In the genomic region with DNA sequence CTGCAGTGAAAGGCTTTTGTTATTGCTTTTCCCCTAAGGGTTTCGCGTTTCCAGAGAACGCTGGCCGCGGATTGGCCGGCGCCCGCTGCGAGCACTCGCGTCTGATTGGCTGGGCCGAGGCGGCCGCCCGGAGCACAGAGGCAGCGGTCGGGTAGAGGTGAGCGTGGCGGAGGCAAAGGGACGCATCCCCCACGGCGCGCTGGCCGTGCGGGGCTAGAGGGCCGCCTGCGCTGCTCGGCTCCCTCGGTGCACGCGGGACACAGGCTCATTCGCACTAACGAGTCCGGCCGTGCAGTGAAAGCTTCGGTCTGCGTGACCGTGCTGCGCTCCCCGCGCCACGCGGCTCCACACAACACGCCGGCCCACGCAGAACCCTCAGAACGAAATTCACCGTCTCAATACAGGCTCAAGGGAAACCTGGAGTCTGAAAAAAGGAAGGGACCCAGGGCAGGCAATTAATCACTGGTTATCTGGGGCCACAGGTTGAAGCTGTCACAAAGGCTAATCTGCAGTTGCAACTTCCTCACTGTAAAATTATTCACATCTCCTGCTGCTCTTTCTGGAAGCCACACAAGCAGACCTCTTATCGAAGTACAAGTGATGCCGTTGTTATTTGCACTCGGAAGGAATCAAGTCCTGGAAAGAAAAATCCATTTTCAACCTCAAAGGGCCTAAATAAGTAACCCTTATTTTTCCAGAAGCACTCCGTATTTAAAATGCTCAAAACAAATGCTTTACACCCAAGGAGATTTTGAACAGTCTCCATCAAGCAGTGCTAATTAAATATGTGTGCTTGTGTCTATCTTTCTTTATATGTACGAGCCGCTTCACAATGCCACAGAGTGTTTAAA, we compare ENCODE assay signal across 1 cellular context.
A peak's percentile ranks its signal among the peaks of the same experiment; 100 is the strongest.
TF ChIP-seq lines count a peak whose summit lies in the region.

No MANE protein-coding gene starts in this region.

TF ChIP-seq in HepG2, 621 proteins besides CTCF, POLR2A, EP300 and RAD21 (continued from another document and continues in another):
- TF ChIP-seq, protein P1, sequence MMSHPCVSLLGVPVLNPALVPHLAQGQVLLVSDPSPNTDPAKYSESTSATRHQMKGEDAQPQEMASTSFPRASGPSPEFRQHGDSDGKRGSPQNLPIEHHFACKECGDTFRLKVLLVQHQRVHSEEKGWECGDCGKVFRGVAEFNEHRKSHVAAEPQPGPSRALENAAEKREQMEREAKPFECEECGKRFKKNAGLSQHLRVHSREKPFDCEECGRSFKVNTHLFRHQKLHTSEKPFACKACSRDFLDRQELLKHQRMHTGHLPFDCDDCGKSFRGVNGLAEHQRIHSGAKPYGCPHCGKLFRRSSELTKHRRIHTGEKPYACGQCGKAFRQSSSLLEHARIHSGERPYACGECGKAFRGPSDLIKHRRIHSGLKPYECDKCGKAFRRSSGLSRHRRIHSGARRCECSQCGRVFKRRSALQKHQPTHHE (CRISPR knock-in tag; IDR thresholded peaks at IDR 0.05; ENCODE audit: borderline replicate concordance), result no peak; the same call in 1 of the 2 replicates
- peak; percentile 45 for TF ChIP-seq JARID2 (CRISPR knock-in tag; IDR thresholded peaks at IDR 0.05; ENCODE audit: insufficient replicate concordance)
- TF ChIP-seq TOE1 (CRISPR knock-in tag; IDR thresholded peaks at IDR 0.05), result no peak
- TF ChIP-seq ZNF7 (CRISPR knock-in tag; IDR thresholded peaks at IDR 0.05), result no peak
- TF ChIP-seq RFXAP (CRISPR knock-in tag; IDR thresholded peaks at IDR 0.05; ENCODE audit: borderline replicate concordance), result peak; percentile 68; the same call in 1 of the 2 replicates
- TF ChIP-seq ZBTB7B (CRISPR knock-in tag; IDR thresholded peaks at IDR 0.05), result no peak
- TF ChIP-seq, protein P2, sequence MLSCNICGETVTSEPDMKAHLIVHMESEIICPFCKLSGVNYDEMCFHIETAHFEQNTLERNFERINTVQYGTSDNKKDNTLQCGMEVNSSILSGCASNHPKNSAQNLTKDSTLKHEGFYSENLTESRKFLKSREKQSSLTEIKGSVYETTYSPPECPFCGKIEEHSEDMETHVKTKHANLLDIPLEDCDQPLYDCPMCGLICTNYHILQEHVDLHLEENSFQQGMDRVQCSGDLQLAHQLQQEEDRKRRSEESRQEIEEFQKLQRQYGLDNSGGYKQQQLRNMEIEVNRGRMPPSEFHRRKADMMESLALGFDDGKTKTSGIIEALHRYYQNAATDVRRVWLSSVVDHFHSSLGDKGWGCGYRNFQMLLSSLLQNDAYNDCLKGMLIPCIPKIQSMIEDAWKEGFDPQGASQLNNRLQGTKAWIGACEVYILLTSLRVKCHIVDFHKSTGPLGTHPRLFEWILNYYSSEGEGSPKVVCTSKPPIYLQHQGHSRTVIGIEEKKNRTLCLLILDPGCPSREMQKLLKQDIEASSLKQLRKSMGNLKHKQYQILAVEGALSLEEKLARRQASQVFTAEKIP (CRISPR knock-in tag; IDR thresholded peaks at IDR 0.05; ENCODE audit: borderline replicate concordance), result no peak
- peak; percentile 65; the same call in 1 of the 2 replicates for TF ChIP-seq ZNF274 (CRISPR knock-in tag; IDR thresholded peaks at IDR 0.05)
- no peak for TF ChIP-seq ZNF781 (CRISPR knock-in tag; IDR thresholded peaks at IDR 0.05; ENCODE audit: borderline replicate concordance, not compliant biosample characterization)
- no peak for TF ChIP-seq ZNF256 (CRISPR knock-in tag; conservative IDR thresholded peaks at IDR 0.05)
- TF ChIP-seq SNAPC2 (CRISPR knock-in tag; IDR thresholded peaks at IDR 0.05), result no peak
- no peak for TF ChIP-seq ONECUT2 (CRISPR knock-in tag; IDR thresholded peaks at IDR 0.05)
- no peak for TF ChIP-seq HOXA9 (CRISPR knock-in tag; IDR thresholded peaks at IDR 0.05; ENCODE audit: borderline replicate concordance)
- TF ChIP-seq FLYWCH1 (CRISPR knock-in tag; IDR thresholded peaks at IDR 0.05), result no peak
- TF ChIP-seq, protein P3, sequence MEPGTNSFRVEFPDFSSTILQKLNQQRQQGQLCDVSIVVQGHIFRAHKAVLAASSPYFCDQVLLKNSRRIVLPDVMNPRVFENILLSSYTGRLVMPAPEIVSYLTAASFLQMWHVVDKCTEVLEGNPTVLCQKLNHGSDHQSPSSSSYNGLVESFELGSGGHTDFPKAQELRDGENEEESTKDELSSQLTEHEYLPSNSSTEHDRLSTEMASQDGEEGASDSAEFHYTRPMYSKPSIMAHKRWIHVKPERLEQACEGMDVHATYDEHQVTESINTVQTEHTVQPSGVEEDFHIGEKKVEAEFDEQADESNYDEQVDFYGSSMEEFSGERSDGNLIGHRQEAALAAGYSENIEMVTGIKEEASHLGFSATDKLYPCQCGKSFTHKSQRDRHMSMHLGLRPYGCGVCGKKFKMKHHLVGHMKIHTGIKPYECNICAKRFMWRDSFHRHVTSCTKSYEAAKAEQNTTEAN (CRISPR knock-in tag; conservative IDR thresholded peaks at IDR 0.05), result no peak
- peak; percentile 71; the same call in 1 of the 2 replicates for TF ChIP-seq SRY (CRISPR knock-in tag; IDR thresholded peaks at IDR 0.05)
- no peak for TF ChIP-seq PCBP1 (IDR thresholded peaks at IDR 0.05; ENCODE audit: borderline replicate concordance, low read depth, low read length)
- TF ChIP-seq ZNF10 (CRISPR knock-in tag; IDR thresholded peaks at IDR 0.05; ENCODE audit: borderline replicate concordance, low read depth), result no peak
- no peak for TF ChIP-seq ZNF510 (CRISPR knock-in tag; IDR thresholded peaks at IDR 0.05; ENCODE audit: low read depth)
- TF ChIP-seq MEIS2 (CRISPR knock-in tag; IDR thresholded peaks at IDR 0.05), result peak; percentile 25; the same call in 1 of the 2 replicates
- no peak for TF ChIP-seq FIP1L1 (IDR thresholded peaks at IDR 0.05; ENCODE audit: borderline replicate concordance, insufficient read depth, low read depth, low read length)
- no peak for TF ChIP-seq YEATS2 (CRISPR knock-in tag; IDR thresholded peaks at IDR 0.05; ENCODE audit: borderline replicate concordance)
- TF ChIP-seq, protein P4, sequence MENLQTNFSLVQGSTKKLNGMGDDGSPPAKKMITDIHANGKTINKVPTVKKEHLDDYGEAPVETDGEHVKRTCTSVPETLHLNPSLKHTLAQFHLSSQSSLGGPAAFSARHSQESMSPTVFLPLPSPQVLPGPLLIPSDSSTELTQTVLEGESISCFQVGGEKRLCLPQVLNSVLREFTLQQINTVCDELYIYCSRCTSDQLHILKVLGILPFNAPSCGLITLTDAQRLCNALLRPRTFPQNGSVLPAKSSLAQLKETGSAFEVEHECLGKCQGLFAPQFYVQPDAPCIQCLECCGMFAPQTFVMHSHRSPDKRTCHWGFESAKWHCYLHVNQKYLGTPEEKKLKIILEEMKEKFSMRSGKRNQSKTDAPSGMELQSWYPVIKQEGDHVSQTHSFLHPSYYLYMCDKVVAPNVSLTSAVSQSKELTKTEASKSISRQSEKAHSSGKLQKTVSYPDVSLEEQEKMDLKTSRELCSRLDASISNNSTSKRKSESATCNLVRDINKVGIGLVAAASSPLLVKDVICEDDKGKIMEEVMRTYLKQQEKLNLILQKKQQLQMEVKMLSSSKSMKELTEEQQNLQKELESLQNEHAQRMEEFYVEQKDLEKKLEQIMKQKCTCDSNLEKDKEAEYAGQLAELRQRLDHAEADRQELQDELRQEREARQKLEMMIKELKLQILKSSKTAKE (CRISPR knock-in tag; IDR thresholded peaks at IDR 0.05; ENCODE audit: borderline replicate concordance), result no peak
- TF ChIP-seq, protein P5, sequence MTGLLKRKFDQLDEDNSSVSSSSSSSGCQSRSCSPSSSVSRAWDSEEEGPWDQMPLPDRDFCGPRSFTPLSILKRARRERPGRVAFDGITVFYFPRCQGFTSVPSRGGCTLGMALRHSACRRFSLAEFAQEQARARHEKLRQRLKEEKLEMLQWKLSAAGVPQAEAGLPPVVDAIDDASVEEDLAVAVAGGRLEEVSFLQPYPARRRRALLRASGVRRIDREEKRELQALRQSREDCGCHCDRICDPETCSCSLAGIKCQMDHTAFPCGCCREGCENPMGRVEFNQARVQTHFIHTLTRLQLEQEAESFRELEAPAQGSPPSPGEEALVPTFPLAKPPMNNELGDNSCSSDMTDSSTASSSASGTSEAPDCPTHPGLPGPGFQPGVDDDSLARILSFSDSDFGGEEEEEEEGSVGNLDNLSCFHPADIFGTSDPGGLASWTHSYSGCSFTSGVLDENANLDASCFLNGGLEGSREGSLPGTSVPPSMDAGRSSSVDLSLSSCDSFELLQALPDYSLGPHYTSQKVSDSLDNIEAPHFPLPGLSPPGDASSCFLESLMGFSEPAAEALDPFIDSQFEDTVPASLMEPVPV (CRISPR knock-in tag; IDR thresholded peaks at IDR 0.05), result no peak
- TF ChIP-seq FOXP1 (IDR thresholded peaks at IDR 0.05), result no peak
- no peak for TF ChIP-seq FOXP1 (CRISPR knock-in tag; IDR thresholded peaks at IDR 0.05)
- TF ChIP-seq, protein P6, sequence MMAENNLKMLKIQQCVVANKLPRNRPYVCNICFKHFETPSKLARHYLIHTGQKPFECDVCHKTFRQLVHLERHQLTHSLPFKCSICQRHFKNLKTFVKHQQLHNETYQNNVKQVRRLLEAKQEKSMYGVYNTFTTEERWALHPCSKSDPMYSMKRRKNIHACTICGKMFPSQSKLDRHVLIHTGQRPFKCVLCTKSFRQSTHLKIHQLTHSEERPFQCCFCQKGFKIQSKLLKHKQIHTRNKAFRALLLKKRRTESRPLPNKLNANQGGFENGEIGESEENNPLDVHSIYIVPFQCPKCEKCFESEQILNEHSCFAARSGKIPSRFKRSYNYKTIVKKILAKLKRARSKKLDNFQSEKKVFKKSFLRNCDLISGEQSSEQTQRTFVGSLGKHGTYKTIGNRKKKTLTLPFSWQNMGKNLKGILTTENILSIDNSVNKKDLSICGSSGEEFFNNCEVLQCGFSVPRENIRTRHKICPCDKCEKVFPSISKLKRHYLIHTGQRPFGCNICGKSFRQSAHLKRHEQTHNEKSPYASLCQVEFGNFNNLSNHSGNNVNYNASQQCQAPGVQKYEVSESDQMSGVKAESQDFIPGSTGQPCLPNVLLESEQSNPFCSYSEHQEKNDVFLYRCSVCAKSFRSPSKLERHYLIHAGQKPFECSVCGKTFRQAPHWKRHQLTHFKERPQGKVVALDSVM (CRISPR knock-in tag; IDR thresholded peaks at IDR 0.05), result no peak
- TF ChIP-seq SOX6 (IDR thresholded peaks at IDR 0.05), result no peak
- peak; percentile 52 for TF ChIP-seq SOX6 (CRISPR knock-in tag; IDR thresholded peaks at IDR 0.05)
- no peak for TF ChIP-seq MAFF (IDR thresholded peaks at IDR 0.05; ENCODE audit: low read depth, low read length)
- no peak for TF ChIP-seq ZFP90 (CRISPR knock-in tag; IDR thresholded peaks at IDR 0.05; ENCODE audit: borderline replicate concordance)
- peak; percentile 57; the same call in 1 of the 2 replicates for TF ChIP-seq POGZ (CRISPR knock-in tag; IDR thresholded peaks at IDR 0.05)
- no peak for TF ChIP-seq ZNF44 (CRISPR knock-in tag; IDR thresholded peaks at IDR 0.05)
- no peak for TF ChIP-seq JDP2 (CRISPR knock-in tag; IDR thresholded peaks at IDR 0.05; ENCODE audit: borderline replicate concordance)
- TF ChIP-seq MEF2D (CRISPR knock-in tag; IDR thresholded peaks at IDR 0.05), result no peak
- TF ChIP-seq ZNF329 (CRISPR knock-in tag; IDR thresholded peaks at IDR 0.05; ENCODE audit: low read depth), result no peak; the same call in 1 of the 2 replicates
- TF ChIP-seq, protein P7, sequence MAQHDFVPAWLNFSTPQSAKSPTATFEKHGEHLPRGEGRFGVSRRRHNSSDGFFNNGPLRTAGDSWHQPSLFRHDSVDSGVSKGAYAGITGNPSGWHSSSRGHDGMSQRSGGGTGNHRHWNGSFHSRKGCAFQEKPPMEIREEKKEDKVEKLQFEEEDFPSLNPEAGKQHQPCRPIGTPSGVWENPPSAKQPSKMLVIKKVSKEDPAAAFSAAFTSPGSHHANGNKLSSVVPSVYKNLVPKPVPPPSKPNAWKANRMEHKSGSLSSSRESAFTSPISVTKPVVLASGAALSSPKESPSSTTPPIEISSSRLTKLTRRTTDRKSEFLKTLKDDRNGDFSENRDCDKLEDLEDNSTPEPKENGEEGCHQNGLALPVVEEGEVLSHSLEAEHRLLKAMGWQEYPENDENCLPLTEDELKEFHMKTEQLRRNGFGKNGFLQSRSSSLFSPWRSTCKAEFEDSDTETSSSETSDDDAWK (CRISPR knock-in tag; IDR thresholded peaks at IDR 0.05), result no peak
- peak; percentile 50 for TF ChIP-seq GATAD2A (CRISPR knock-in tag; IDR thresholded peaks at IDR 0.05)
- TF ChIP-seq SIX1 (CRISPR knock-in tag; IDR thresholded peaks at IDR 0.05; ENCODE audit: borderline replicate concordance), result no peak
- TF ChIP-seq ZNF652 (CRISPR knock-in tag; IDR thresholded peaks at IDR 0.05; ENCODE audit: borderline replicate concordance, low read depth), result no peak
- no peak for TF ChIP-seq MIER2 (CRISPR knock-in tag; IDR thresholded peaks at IDR 0.05)
- TF ChIP-seq ZBTB20 (CRISPR knock-in tag; IDR thresholded peaks at IDR 0.05; ENCODE audit: borderline replicate concordance, low read depth), result no peak
- no peak for TF ChIP-seq ZSCAN20 (CRISPR knock-in tag; IDR thresholded peaks at IDR 0.05; ENCODE audit: borderline replicate concordance)
- no peak for TF ChIP-seq TEAD2 (CRISPR knock-in tag; IDR thresholded peaks at IDR 0.05)
- TF ChIP-seq, protein P8, sequence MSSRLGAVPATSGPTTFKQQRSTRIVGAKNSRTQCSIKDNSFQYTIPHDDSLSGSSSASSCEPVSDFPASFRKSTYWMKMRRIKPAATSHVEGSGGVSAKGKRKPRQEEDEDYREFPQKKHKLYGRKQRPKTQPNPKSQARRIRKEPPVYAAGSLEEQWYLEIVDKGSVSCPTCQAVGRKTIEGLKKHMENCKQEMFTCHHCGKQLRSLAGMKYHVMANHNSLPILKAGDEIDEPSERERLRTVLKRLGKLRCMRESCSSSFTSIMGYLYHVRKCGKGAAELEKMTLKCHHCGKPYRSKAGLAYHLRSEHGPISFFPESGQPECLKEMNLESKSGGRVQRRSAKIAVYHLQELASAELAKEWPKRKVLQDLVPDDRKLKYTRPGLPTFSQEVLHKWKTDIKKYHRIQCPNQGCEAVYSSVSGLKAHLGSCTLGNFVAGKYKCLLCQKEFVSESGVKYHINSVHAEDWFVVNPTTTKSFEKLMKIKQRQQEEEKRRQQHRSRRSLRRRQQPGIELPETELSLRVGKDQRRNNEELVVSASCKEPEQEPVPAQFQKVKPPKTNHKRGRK (CRISPR knock-in tag; IDR thresholded peaks at IDR 0.05), result no peak
- TF ChIP-seq ZNF383 (CRISPR knock-in tag; IDR thresholded peaks at IDR 0.05; ENCODE audit: borderline replicate concordance), result no peak
- TF ChIP-seq SMC3 (IDR thresholded peaks at IDR 0.05; ENCODE audit: low read length), result no peak
- no peak for TF ChIP-seq ZNF703 (CRISPR knock-in tag; IDR thresholded peaks at IDR 0.05; ENCODE audit: borderline replicate concordance)
- TF ChIP-seq FOXJ3 (CRISPR knock-in tag; IDR thresholded peaks at IDR 0.05; ENCODE audit: borderline replicate concordance), result no peak
- no peak for TF ChIP-seq ZBTB1 (CRISPR knock-in tag; IDR thresholded peaks at IDR 0.05; ENCODE audit: borderline replicate concordance)
- TF ChIP-seq NR2F6 (IDR thresholded peaks at IDR 0.05), result no peak
- no peak for TF ChIP-seq NR2F6 (CRISPR knock-in tag; IDR thresholded peaks at IDR 0.05)
- TF ChIP-seq, protein P9, sequence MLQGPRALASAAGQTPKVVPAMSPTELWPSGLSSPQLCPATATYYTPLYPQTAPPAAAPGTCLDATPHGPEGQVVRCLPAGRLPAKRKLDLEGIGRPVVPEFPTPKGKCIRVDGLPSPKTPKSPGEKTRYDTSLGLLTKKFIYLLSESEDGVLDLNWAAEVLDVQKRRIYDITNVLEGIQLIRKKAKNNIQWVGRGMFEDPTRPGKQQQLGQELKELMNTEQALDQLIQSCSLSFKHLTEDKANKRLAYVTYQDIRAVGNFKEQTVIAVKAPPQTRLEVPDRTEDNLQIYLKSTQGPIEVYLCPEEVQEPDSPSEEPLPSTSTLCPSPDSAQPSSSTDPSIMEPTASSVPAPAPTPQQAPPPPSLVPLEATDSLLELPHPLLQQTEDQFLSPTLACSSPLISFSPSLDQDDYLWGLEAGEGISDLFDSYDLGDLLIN (CRISPR knock-in tag; IDR thresholded peaks at IDR 0.05; ENCODE audit: borderline replicate concordance), result no peak
- TF ChIP-seq ZNF382 (CRISPR knock-in tag; IDR thresholded peaks at IDR 0.05; ENCODE audit: borderline replicate concordance), result no peak
- TF ChIP-seq ZNF660 (CRISPR knock-in tag; IDR thresholded peaks at IDR 0.05; ENCODE audit: borderline replicate concordance, low read depth), result no peak
